Comparison of ENCODE assay signal across 8 cellular contexts in genomic region chr1:6579374-6580118, GRCh38. TPM values are rescaled to one million over a fixed set of nuclear protein-coding genes. Genes with fewer than 3 reads are reported as not detected.
DNase-seq lines count a peak whose midpoint lies in the region; ATAC-seq and TF ChIP-seq lines count a peak whose summit lies in the region.

Gene ZBTB48, plus strand, starts transcription at chr1:6579994. Its CDS starts 616 bp downstream, at chr1:6580610.

- WGBS in ectodermal cell, 2 experiments = 21% methylated on average over 58 of the region's 58 CpGs

- peaks cover 38% of the 10 kb centered on the region for H3K4me1 Mint-ChIP-seq in CD8-positive, alpha-beta T cell (ENCODE audit: low read depth)

- no peaks in the 10 kb centered on the region for H3K36me3 ChIP-seq in CD8-positive, alpha-beta T cell (ENCODE audit: insufficient read depth, low read length)
- H3K36me3 ChIP-seq in ectodermal cell (ENCODE audit: control insufficient read depth, insufficient read depth, low read length) (no peaks in the 10 kb centered on the region), lower lobe of right lung (peaks cover 4% of the 10 kb centered on the region)

- CTCF ChIA-PET in CD8-positive, alpha-beta T cell (lab: Charles Lee) = interaction anchor here (1.2 to 1.6 kb wide), 3 partner anchors 10 to 94 kb away, joined by 3 to 4 read pairs (median 3); partner anchors contain the start of genes NOL9 and TAS1R1

- no peaks in the 10 kb centered on the region for H3K27me3 Mint-ChIP-seq in CD8-positive, alpha-beta T cell (ENCODE audit: low read depth)

- peak within 1 kb of the TSS; percentile 97 for H3K4me3 ChIP-seq in CD8-positive, alpha-beta T cell (ENCODE audit: low read depth, low read length)
- H3K4me3 ChIP-seq in ectodermal cell (ENCODE audit: insufficient read depth, low read depth, low read length) = peak within 1 kb of the TSS; percentile 96
- H3K4me3 ChIP-seq in lower lobe of right lung = peak within 1 kb of the TSS; percentile 90

- no peaks in the 10 kb centered on the region for H3K9me3 Mint-ChIP-seq in CD8-positive, alpha-beta T cell

- peak; percentile 91 to 98 (median 96) for DNase-seq in CD8-positive, alpha-beta T cell
- DNase-seq in HS-27A (ENCODE audit: low read depth) (peak; percentile 91), NK-92 (lab: John Stamatoyannopoulos, UW; ENCODE audit: unreplicated experiment) (peak; percentile 58), lower lobe of right lung (peak; percentile 100)
- DNase-seq in activated CD8-positive, alpha-beta memory T cell treated with anti-CD3 and anti-CD28 coated beads for 1 hour (ENCODE audit: extremely low read depth in 1 of 2, low read depth in 1 of 2) = peak; percentile 90 to 95
- peak; percentile 91 to 99 (median 92) for DNase-seq in stimulated activated CD4-positive, alpha-beta T cell treated with anti-CD3 and anti-CD28 coated beads, TNF-alpha, amount 100 ng/mL, for 24 hours (ENCODE audit: low read depth in 3 of 3)

- H3K36me3 Mint-ChIP-seq in CD8-positive, alpha-beta T cell = peaks cover 2% of the 10 kb centered on the region

- intact Hi-C loops in CD8-positive, alpha-beta T cell (cut with DNase I, micrococcal nuclease) = loop anchor here (1.0 kb wide), 5 partner anchors 22 to 46 kb away; partner anchors contain the start of genes NOL9 (in 2 of the 2), PHF13 (in 2 of the 2) and KLHL21 (in 1 of the 2)
- intact Hi-C loops in lower lobe of right lung (cut with DNase I) = no loop called here

- ATAC-seq in CD8-positive, alpha-beta T cell = peak; percentile 98
- ATAC-seq in GM19467 (IDR thresholded peaks at IDR 0.05; ENCODE audit: unreplicated experiment) (peak; percentile 97), lower lobe of right lung (peak; percentile 98 to 99)

- H3K4me3 Mint-ChIP-seq in CD8-positive, alpha-beta T cell = peak within 1 kb of the TSS; percentile 97

- H3K27ac Mint-ChIP-seq in CD8-positive, alpha-beta T cell = peak within 1 kb of the TSS; percentile 98

- TF ChIP-seq CTCF in CD8-positive, alpha-beta T cell (IDR thresholded peaks at IDR 0.05) = no peak
- no peak for TF ChIP-seq CTCF in lower lobe of right lung (IDR thresholded peaks at IDR 0.05)

- peak within 1 kb of the TSS; percentile 94 for H3K27ac ChIP-seq in CD8-positive, alpha-beta T cell (ENCODE audit: low read depth, low read length)
- H3K27ac ChIP-seq in ectodermal cell (ENCODE audit: insufficient read depth, low read depth, low read length, poor library complexity, severe bottlenecking) (peak within 1 kb of the TSS; percentile 73), lower lobe of right lung (peak within 1 kb of the TSS; percentile 94)

- POLR2A ChIA-PET in CD8-positive, alpha-beta T cell (lab: Charles Lee) = interaction anchor here (0.7 to 6.9 kb wide), 9 partner anchors 10 to 117 kb away, joined by 3 to 83 read pairs (median 4); partner anchors contain the start of genes KLHL21, NOL9 and THAP3

- H3K27me3 ChIP-seq in CD8-positive, alpha-beta T cell (ENCODE audit: insufficient read depth, low read length) = no peaks in the 10 kb centered on the region
- H3K27me3 ChIP-seq in ectodermal cell (ENCODE audit: control insufficient read depth, insufficient read depth, low read length, poor library complexity, severe bottlenecking) (no peaks in the 10 kb centered on the region), lower lobe of right lung (ENCODE audit: low read depth) (no peaks in the 10 kb centered on the region)

- peaks cover 31% of the 10 kb centered on the region for H3K4me1 ChIP-seq in CD8-positive, alpha-beta T cell (ENCODE audit: insufficient read depth, low read length)
- peaks cover 17% of the 10 kb centered on the region for H3K4me1 ChIP-seq in ectodermal cell (ENCODE audit: control insufficient read depth, insufficient read depth, low read length)
- peaks cover 41% of the 10 kb centered on the region for H3K4me1 ChIP-seq in lower lobe of right lung

- H3K9me3 ChIP-seq in CD8-positive, alpha-beta T cell (ENCODE audit: low read length) = no peaks in the 10 kb centered on the region
- H3K9me3 ChIP-seq in ectodermal cell (ENCODE audit: control insufficient read depth, low read length) (no peaks in the 10 kb centered on the region), lower lobe of right lung (no peaks in the 10 kb centered on the region)

RNA-seq across cellular contexts. Expression of gene ZBTB48, which starts in this region (rescaled TPM):
- 10 to 100 TPM; 31.9 to 35.0 TPM for total RNA-seq in CD8-positive, alpha-beta T cell
- 27.9 TPM for polyA plus RNA-seq in ectodermal cell (2013, experiment 1 of 4)
- 25.9 TPM for polyA plus RNA-seq in ectodermal cell (2013, experiment 2 of 4)
- 30.3 TPM for polyA plus RNA-seq in ectodermal cell (2013, experiment 3 of 4)
- 28.9 TPM for polyA plus RNA-seq in ectodermal cell (2013, experiment 4 of 4)
- total RNA-seq in lower lobe of right lung = 36.5 TPM

Comparison
In these comparisons a context has a peak if more than half of its experiments do, and no peak if none do; other contexts are left out.
1. Peak in every context shown above with its lines: DNase-seq, ATAC-seq, H3K4me3 ChIP-seq and H3K27ac ChIP-seq.